ENCODE assay signal across 1 cellular context in the genomic region with DNA sequence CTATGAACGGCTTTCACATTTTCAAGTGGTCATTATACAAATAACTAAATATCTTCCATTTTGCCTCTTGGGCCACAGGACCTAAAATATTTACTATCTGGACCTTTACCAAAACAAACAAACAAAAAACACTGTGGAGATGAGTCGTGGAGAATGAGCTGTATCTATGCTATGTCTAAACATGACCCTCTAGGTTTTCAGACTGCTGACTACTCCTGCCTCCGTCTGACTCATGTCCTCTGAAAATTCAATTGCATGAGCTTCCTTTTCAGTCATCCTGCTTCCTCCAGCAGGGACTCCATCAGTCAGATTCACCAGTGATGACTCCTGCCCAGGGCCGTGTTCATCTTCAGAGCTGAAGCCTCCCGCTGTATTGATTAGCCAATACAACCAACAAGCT.
TF ChIP-seq lines count a peak whose summit lies in the region.

No MANE protein-coding gene starts in this region.

TF ChIP-seq in H1, 55 proteins besides CTCF, POLR2A, EP300 and RAD21 (continued from another document):
- no peak for TF ChIP-seq KDM5A (IDR thresholded peaks at IDR 0.05; ENCODE audit: low read length)
- TF ChIP-seq RXRA (IDR thresholded peaks at IDR 0.05; ENCODE audit: insufficient read depth, low read depth, low read length): no peak
- no peak for TF ChIP-seq KDM1A (IDR thresholded peaks at IDR 0.05; ENCODE audit: borderline replicate concordance, low read length)
- no peak for TF ChIP-seq CEBPB (IDR thresholded peaks at IDR 0.05; ENCODE audit: low read depth, low read length)
TF ChIP-seq in H1: peak in this region for 0.
